ENCODE assay signal across 1 cellular context in genomic region chr5:112921833-112922817, GRCh38.
TF ChIP-seq lines count a peak whose summit lies in the region.

TSS of gene REEP5 (minus strand) at chr5:112922227. CDS start at chr5:112922190, 37 bp downstream.

TF ChIP-seq in H1, 55 proteins besides CTCF, POLR2A, EP300 and RAD21 (continued from another document):
- no peak for TF ChIP-seq E2F6 (IDR thresholded peaks at IDR 0.05)
- TF ChIP-seq BCL11A (IDR thresholded peaks at IDR 0.05; ENCODE audit: low read depth in 2 of 2, low read length in 2 of 2): no peak
- peak; percentile 41 for TF ChIP-seq ASH2L (IDR thresholded peaks at IDR 0.05; ENCODE audit: low read length)
- no peak for TF ChIP-seq SUZ12 (IDR thresholded peaks at IDR 0.05; ENCODE audit: low read length)
- TF ChIP-seq RXRA (IDR thresholded peaks at IDR 0.05; ENCODE audit: insufficient read depth, low read depth, low read length): no peak
- no peak for TF ChIP-seq ATF2 (IDR thresholded peaks at IDR 0.05; ENCODE audit: low read length)
- no peak for TF ChIP-seq SP1 (IDR thresholded peaks at IDR 0.05; ENCODE audit: low read depth, low read length)
- TF ChIP-seq SAP30 (IDR thresholded peaks at IDR 0.05; ENCODE audit: insufficient read depth, insufficient replicate concordance, low read length): no peak
- peak; percentile 82 for TF ChIP-seq EGR1 (IDR thresholded peaks at IDR 0.05; ENCODE audit: borderline replicate concordance, low read depth, low read length)
- no peak for TF ChIP-seq CHD7 (IDR thresholded peaks at IDR 0.05; ENCODE audit: insufficient replicate concordance, low read length)
- TF ChIP-seq CHD2 (IDR thresholded peaks at IDR 0.05; ENCODE audit: low read length): no peak
- TF ChIP-seq RNF2 (IDR thresholded peaks at IDR 0.05; ENCODE audit: borderline replicate concordance, low read depth, low read length, missing control alignments, poor library complexity, severe bottlenecking): no peak
- no peak for TF ChIP-seq JUND (IDR thresholded peaks at IDR 0.05; ENCODE audit: low read length)
- peak; percentile 86 for TF ChIP-seq POLR2AphosphoS5 (IDR thresholded peaks at IDR 0.05; ENCODE audit: low read depth, low read length)
- TF ChIP-seq RFX5 (IDR thresholded peaks at IDR 0.05; ENCODE audit: borderline replicate concordance, low read depth, low read length): no peak
- TF ChIP-seq PHF8 (conservative IDR thresholded peaks at IDR 0.05; ENCODE audit: low read depth, low read length): peak; percentile 77
- 0 out of 2 replicates have a peak, but pooled peaks have one; percentile 16 for TF ChIP-seq TCF12 (IDR thresholded peaks at IDR 0.05; ENCODE audit: low read depth, low read length)
- TF ChIP-seq POU5F1 (IDR thresholded peaks at IDR 0.05; ENCODE audit: low read depth, low read length): 0 out of 2 replicates have a peak, but pooled peaks have one; percentile 49
- no peak; the same call in 1 of the 2 replicates for TF ChIP-seq RBBP5 (IDR thresholded peaks at IDR 0.05; ENCODE audit: borderline replicate concordance, low read depth, low read length)
- TF ChIP-seq KDM1A (IDR thresholded peaks at IDR 0.05; ENCODE audit: borderline replicate concordance, low read length): no peak; the same call in 1 of the 2 replicates
- no peak for TF ChIP-seq SRF (IDR thresholded peaks at IDR 0.05; ENCODE audit: low read depth, low read length)
- no peak for TF ChIP-seq CTBP2 (IDR thresholded peaks at IDR 0.05; ENCODE audit: borderline replicate concordance, insufficient read depth, insufficient read length, low read length)
- no peak for TF ChIP-seq HDAC6 (IDR thresholded peaks at IDR 0.05; ENCODE audit: low read depth, low read length)
- TF ChIP-seq SIRT6 (IDR thresholded peaks at IDR 0.05; ENCODE audit: low read length): no peak
- no peak for TF ChIP-seq YY1 (IDR thresholded peaks at IDR 0.05; ENCODE audit: low read depth, low read length)
- no peak for TF ChIP-seq SP2 (IDR thresholded peaks at IDR 0.05; ENCODE audit: low read length)
- TF ChIP-seq CREB1 (IDR thresholded peaks at IDR 0.05): peak; percentile 25; the same call in 1 of the 2 replicates
- TF ChIP-seq KDM5A (IDR thresholded peaks at IDR 0.05; ENCODE audit: low read length): no peak
- no peak for TF ChIP-seq JUN (IDR thresholded peaks at IDR 0.05; ENCODE audit: low read depth, low read length)
- 0 out of 2 replicates have a peak, but pooled peaks have one; percentile 15 for TF ChIP-seq FOSL1 (IDR thresholded peaks at IDR 0.05; ENCODE audit: insufficient read depth, low read depth, low read length)
- TF ChIP-seq ZNF274 (IDR thresholded peaks at IDR 0.05; ENCODE audit: borderline replicate concordance, extremely low read depth, low read length): no peak
- no peak for TF ChIP-seq CBX5 (IDR thresholded peaks at IDR 0.05; ENCODE audit: low read depth, low read length)
- TF ChIP-seq GTF2F1 (IDR thresholded peaks at IDR 0.05; ENCODE audit: borderline replicate concordance, low read depth, low read length): no peak
- TF ChIP-seq ATF3 (IDR thresholded peaks at IDR 0.05; ENCODE audit: insufficient read depth, low read depth, low read length): no peak
- peak; percentile 90 for TF ChIP-seq TAF1 (IDR thresholded peaks at IDR 0.05; ENCODE audit: low read depth, low read length)
- TF ChIP-seq SIX5 (IDR thresholded peaks at IDR 0.05; ENCODE audit: low read depth, low read length): no peak
- peak; percentile 82 for TF ChIP-seq TAF7 (optimal IDR thresholded peaks at IDR 0.05; ENCODE audit: borderline replicate concordance, low read depth, low read length)
- TF ChIP-seq MAFK (IDR thresholded peaks at IDR 0.05; ENCODE audit: low read depth, low read length): no peak
- TF ChIP-seq HDAC2 (IDR thresholded peaks at IDR 0.05; ENCODE audit: borderline replicate concordance in 1 of 2, low read depth in 2 of 2, low read length in 2 of 2): peak; percentile 58 to 98
- no peak; a peak in 1 of 4 replicates for TF ChIP-seq SIN3A (conservative IDR thresholded peaks at IDR 0.05 in 1 of 2, IDR thresholded peaks at IDR 0.05 in 1 of 2; ENCODE audit: low read depth in 1 of 2, low read length in 2 of 2)
- TF ChIP-seq TEAD4 (IDR thresholded peaks at IDR 0.05; ENCODE audit: low read depth, low read length): no peak
- peak; percentile 65 for TF ChIP-seq MAX (IDR thresholded peaks at IDR 0.05)
- no peak for TF ChIP-seq NRF1 (IDR thresholded peaks at IDR 0.05; ENCODE audit: low read depth, low read length)
- TF ChIP-seq USF2 (IDR thresholded peaks at IDR 0.05; ENCODE audit: low read length): no peak
- TF ChIP-seq CBX8 (IDR thresholded peaks at IDR 0.05; ENCODE audit: borderline replicate concordance, low read depth, low read length): no peak
- TF ChIP-seq NANOG (IDR thresholded peaks at IDR 0.05; ENCODE audit: insufficient read depth, low read depth, low read length, poor library complexity, severe bottlenecking): no peak
